2 cellular contexts compared by ENCODE assay signal in the genomic region with DNA sequence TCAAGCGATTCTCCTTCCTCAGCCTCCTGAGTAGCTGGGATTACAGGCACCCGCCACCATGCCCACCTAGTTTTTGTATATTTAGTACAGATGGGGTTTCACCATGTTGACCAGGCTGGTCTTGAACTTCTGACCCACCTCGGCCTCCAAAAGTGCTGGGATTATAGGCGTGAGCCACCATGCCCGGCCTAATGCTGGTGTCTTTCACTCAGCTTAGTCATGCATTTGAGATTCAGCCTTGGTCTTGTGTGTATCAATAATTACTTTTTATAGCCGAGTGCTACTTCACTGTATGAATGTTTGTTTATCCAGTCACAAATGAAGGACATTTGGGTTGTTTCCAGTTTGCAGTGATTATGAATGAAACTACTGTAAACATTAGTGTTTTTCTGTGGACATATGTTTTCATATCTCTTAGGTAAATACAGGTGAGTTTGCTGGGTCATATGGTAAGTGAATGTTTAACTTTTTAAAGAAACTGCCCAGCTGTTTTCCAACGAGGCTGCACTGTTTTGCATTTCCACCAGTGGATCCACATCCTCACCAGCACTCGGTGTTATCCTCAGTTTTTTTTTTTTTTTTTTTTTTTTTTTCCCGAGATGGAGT.
A peak's percentile ranks its signal among the peaks of the same experiment; 100 is the strongest.
TF ChIP-seq lines count a peak whose summit lies in the region.

No MANE protein-coding gene starts in this region.

TF ChIP-seq in A549, 52 proteins besides CTCF, POLR2A, EP300 and RAD21:
- no peak for TF ChIP-seq FOXS1 (CRISPR knock-in tag; IDR thresholded peaks at IDR 0.05)
- no peak for TF ChIP-seq KDM5A (IDR thresholded peaks at IDR 0.05)
- TF ChIP-seq, protein P1, sequence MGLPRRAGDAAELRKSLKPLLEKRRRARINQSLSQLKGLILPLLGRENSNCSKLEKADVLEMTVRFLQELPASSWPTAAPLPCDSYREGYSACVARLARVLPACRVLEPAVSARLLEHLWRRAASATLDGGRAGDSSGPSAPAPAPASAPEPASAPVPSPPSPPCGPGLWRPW (IDR thresholded peaks at IDR 0.05), result no peak
- no peak for TF ChIP-seq CHD4 (IDR thresholded peaks at IDR 0.05; ENCODE audit: borderline replicate concordance)
- TF ChIP-seq HDAC2 (IDR thresholded peaks at IDR 0.05), result no peak
- no peak for TF ChIP-seq RNF2 (IDR thresholded peaks at IDR 0.05; ENCODE audit: borderline replicate concordance, low read depth)

TF ChIP-seq in HEK293, 187 proteins besides CTCF, POLR2A, EP300 and RAD21:
- TF ChIP-seq ZEB2 (tag by site-specific recombination; IDR thresholded peaks at IDR 0.05) (0 out of 2 replicates have a peak, but pooled peaks have one; percentile 26), ZNF585B (tag by site-specific recombination; IDR thresholded peaks at IDR 0.05) (no peak), OSR2 (tag by site-specific recombination; IDR thresholded peaks at IDR 0.05) (peak; percentile 52; the same call in 1 of the 2 replicates)
